21 cellular contexts compared by ENCODE assay signal in genomic region chr13:23984541-23984940, GRCh38.
A peak's percentile ranks its signal among the peaks of the same experiment; 100 is the strongest.
DNase-seq lines count a peak whose midpoint lies in the region; FAIRE-seq and TF ChIP-seq lines count a peak whose summit lies in the region.
"Had no signal": no experiment of that assay in that cellular context is flagged by ENCODE, and none has a peak within 500 bp of the region (broad histone marks: within the 10 kb centered on the region; RNA-seq: fewer than 3 reads in every experiment).

No MANE protein-coding gene starts in this region.

- dilution Hi-C loops in keratinocyte (cut with MboI; ENCODE audit: extremely low pct_ligation_motif_present, low sequenced_read_pairs): no loop called here

- H3K27me3 Mint-ChIP-seq in CD4-positive, alpha-beta memory T cell: peaks cover 14 to 21% of the 10 kb centered on the region in 2 donors

- peak; percentile 73 for DNase-seq in NCI-H1105 (lab: John Stamatoyannopoulos, UW)
- DNase-seq in astrocyte of the cerebellum (ENCODE audit: low read depth): peak; percentile 66
- no peak for DNase-seq in keratinocyte (ENCODE audit: low read depth, low spot score)
- DNase-seq in renal cortical epithelial cell (ENCODE audit: low read depth): peak; percentile 65
- DNase-seq in activated T-cell treated with anti-CD3 and anti-CD28 coated beads, Interleukin-2, amount 50 U/mL, for 48 hours: no peak
- no peak for DNase-seq in HAP-1 (ENCODE audit: low spot score in 2 of 2)
- no peak for DNase-seq in CD4-positive, alpha-beta memory T cell
- DNase-seq: activated CD4-positive, alpha-beta T cell treated with anti-CD3 and anti-CD28 coated beads, Interleukin-2, amount 50 U/mL, for 48 hours; activated naive CD4-positive, alpha-beta T cell treated with Interleukin-2 at 50 U/mL for 16 hours; activated T-cell treated with anti-CD3 and anti-CD28 coated beads, Interleukin-2, amount 50 U/mL, for 1 hour; colonic mucosa; naive thymus-derived CD8-positive, alpha-beta T cell; NCI-H187; NCI-H526 treated with DMSO at 0.1 percent for 48 hours; Right ventricle myocardium superior; SW 1271 had no signal

- H3K36me3 ChIP-seq in keratinocyte (ENCODE audit: control insufficient read depth in 2 of 2, extremely low read depth in 1 of 2, insufficient read depth in 2 of 2, low read length in 2 of 2) (no peaks in the 10 kb centered on the region), HAP-1 (replicated peaks) (no peaks in the 10 kb centered on the region)
- no peaks in the 10 kb centered on the region for H3K36me3 ChIP-seq in CD4-positive, alpha-beta memory T cell (ENCODE audit: insufficient read depth, low read length)
- H3K36me3 ChIP-seq: colonic mucosa, upper lobe of left lung had no signal

- H3K4me3 ChIP-seq in astrocyte of the cerebellum (ENCODE audit: low read depth, low read length): no peak overlapping the region
- peak overlapping the region in 2 of 3 experiments; percentile 19 to 32 for H3K4me3 ChIP-seq in keratinocyte (ENCODE audit: control insufficient read depth in 2 of 3, extremely low read depth in 1 of 3, insufficient read depth in 2 of 3, low read depth in 1 of 3, low read length in 3 of 3)
- H3K4me3 ChIP-seq in HAP-1: no peak overlapping the region
- no peak overlapping the region for H3K4me3 ChIP-seq in CD4-positive, alpha-beta memory T cell (ENCODE audit: low read length in 2 of 2)
- H3K4me3 ChIP-seq: colonic mucosa, upper lobe of left lung had no signal

- intact Hi-C loops in CD4-positive, alpha-beta memory T cell (cut with micrococcal nuclease): no loop called here

- H3K4me1 Mint-ChIP-seq in CD4-positive, alpha-beta memory T cell: peaks cover 5 to 9% (median 6%) of the 10 kb centered on the region in 4 donors

- no peaks in the 10 kb centered on the region for H3K9me1 ChIP-seq in keratinocyte (ENCODE audit: control insufficient read depth, extremely low read depth, insufficient read depth, low read length)

- no peaks in the 10 kb centered on the region for H4K20me1 ChIP-seq in keratinocyte (ENCODE audit: control insufficient read depth, extremely low read depth, insufficient read depth, low read length)

- H3K4me1 ChIP-seq in keratinocyte (ENCODE audit: control insufficient read depth, extremely low read depth, insufficient read depth, low read length) (peaks cover 17% of the 10 kb centered on the region), HAP-1 (no peaks in the 10 kb centered on the region)
- H3K4me1 ChIP-seq in CD4-positive, alpha-beta memory T cell (ENCODE audit: insufficient read depth, low read length): peaks cover 9% of the 10 kb centered on the region
- H3K4me1 ChIP-seq: colonic mucosa had no signal

- no peak overlapping the region for H3K9ac ChIP-seq in keratinocyte (ENCODE audit: control insufficient read depth, extremely low read depth, insufficient read depth, low read length)

- H3K27me3 ChIP-seq in keratinocyte (ENCODE audit: control insufficient read depth, extremely low read depth, insufficient read depth, low read length) (peaks cover 10% of the 10 kb centered on the region), HAP-1 (ENCODE audit: low read depth) (no peaks in the 10 kb centered on the region; the same call in 1 of the 2 replicates)
- H3K27me3 ChIP-seq in CD4-positive, alpha-beta memory T cell (ENCODE audit: insufficient read depth, low read length): peaks cover 14% of the 10 kb centered on the region
- H3K27me3 ChIP-seq: colonic mucosa had no signal

- H3K9me3 Mint-ChIP-seq in CD4-positive, alpha-beta memory T cell: no peaks in the 10 kb centered on the region
- H3K9me3 Mint-ChIP-seq: stimulated activated naive CD8-positive, alpha-beta T cell treated with anti-CD3 and anti-CD28 coated beads, Interleukin-15, Interleukin-2, amounts not matched to agents 100 ng/mL and 50 ng/mL, for 24 hours had no signal

- peak overlapping the region; percentile 10 for H2AFZ ChIP-seq in keratinocyte (ENCODE audit: control insufficient read depth, low read length)

- peak overlapping the region; percentile 86 for H3K4me2 ChIP-seq in keratinocyte (ENCODE audit: control insufficient read depth, extremely low read depth, insufficient read depth, low read depth, low read length)

- peak; percentile 87 for FAIRE-seq in keratinocyte (lab: Jason Lieb, UNC)
- FAIRE-seq: endometrium, G401.6, H54 had no signal

- H3K27ac Mint-ChIP-seq in CD4-positive, alpha-beta memory T cell: no peak overlapping the region
- H3K27ac Mint-ChIP-seq: stimulated activated naive CD8-positive, alpha-beta T cell treated with anti-CD3 and anti-CD28 coated beads, Interleukin-15, Interleukin-2, amounts not matched to agents 100 ng/mL and 50 ng/mL, for 24 hours had no signal

- H3K4me3 Mint-ChIP-seq in CD4-positive, alpha-beta memory T cell: no peak overlapping the region
- H3K4me3 Mint-ChIP-seq: naive thymus-derived CD8-positive, alpha-beta T cell; stimulated activated naive CD8-positive, alpha-beta T cell treated with anti-CD3 and anti-CD28 coated beads, Interleukin-15, Interleukin-2, amounts not matched to agents 100 ng/mL and 50 ng/mL, for 24 hours had no signal

- POLR2A ChIA-PET in CD4-positive, alpha-beta memory T cell (lab: Charles Lee; ENCODE audit: partially characterized antibody): no interaction called here

- in situ Hi-C loops in astrocyte of the cerebellum (cut with HindIII; ENCODE audit: low sequenced_read_pairs) (no loop called here), HAP-1 (cut with MboI; ENCODE audit: low sequenced_read_pairs) (no loop called here)

- no peak overlapping the region for H3K27ac ChIP-seq in keratinocyte (ENCODE audit: control insufficient read depth, insufficient read depth, low read length)
- H3K27ac ChIP-seq in CD4-positive, alpha-beta memory T cell (ENCODE audit: low read depth, low read length): no peak overlapping the region
- H3K27ac ChIP-seq: colonic mucosa had no signal

- H3K36me3 Mint-ChIP-seq in CD4-positive, alpha-beta memory T cell: peaks cover 0 to 4% of the 10 kb centered on the region in 2 donors
- H3K36me3 Mint-ChIP-seq: naive thymus-derived CD8-positive, alpha-beta T cell had no signal

- CTCF ChIA-PET in CD4-positive, alpha-beta memory T cell (lab: Charles Lee; ENCODE audit: partially characterized antibody): no interaction called here

- no peaks in the 10 kb centered on the region for H3K79me2 ChIP-seq in keratinocyte (ENCODE audit: control insufficient read depth, insufficient read depth, low read length)

- TF ChIP-seq CTCF in astrocyte of the cerebellum (IDR thresholded peaks at IDR 0.05; ENCODE audit: low read depth, low read length, missing control alignments) (no peak), keratinocyte (optimal IDR thresholded peaks at IDR 0.05 in 1 of 3, IDR thresholded peaks at IDR 0.05 in 1 of 3, conservative IDR thresholded peaks at IDR 0.05 in 1 of 3; ENCODE audit: extremely low read depth in 1 of 3, insufficient read depth in 2 of 3, low read length in 3 of 3) (no peak)

- H3K9me3 ChIP-seq in keratinocyte (ENCODE audit: control insufficient read depth, low read depth, low read length) (no peaks in the 10 kb centered on the region), HAP-1 (no peaks in the 10 kb centered on the region)
- H3K9me3 ChIP-seq in CD4-positive, alpha-beta memory T cell (ENCODE audit: control insufficient read depth in 1 of 2, low read length in 2 of 2): no peaks in the 10 kb centered on the region
- H3K9me3 ChIP-seq: colonic mucosa, upper lobe of left lung had no signal

Comparison
In these comparisons a context has a peak if more than half of its experiments do, and no peak if none do; other contexts are left out.
1. DNase-seq: peak in NCI-H1105 (single experiment), astrocyte of the cerebellum (single experiment) and renal cortical epithelial cell (single experiment); none in keratinocyte (single experiment), activated T-cell treated with anti-CD3 and anti-CD28 coated beads, Interleukin-2, amount 50 U/mL, for 48 hours (0 of 2), HAP-1 (0 of 2) and CD4-positive, alpha-beta memory T cell (0 of 5).
2. H3K4me3 ChIP-seq: peak in keratinocyte (2 of 3); none in astrocyte of the cerebellum (single experiment), HAP-1 (single experiment) and CD4-positive, alpha-beta memory T cell (0 of 2).